In genomic region chr10:119253433-119254174, GRCh38 we compare ENCODE assay signal across 9 cellular contexts. TPM values are rescaled to one million over a fixed set of nuclear protein-coding genes. Genes with fewer than 3 reads are reported as not detected.
A peak's percentile ranks its signal among the peaks of the same experiment; 100 is the strongest.
DNase-seq lines count a peak whose midpoint lies in the region; ATAC-seq and TF ChIP-seq lines count a peak whose summit lies in the region.
"Had no signal": no experiment of that assay in that cellular context is flagged by ENCODE, and none has a peak within 500 bp of the region (broad histone marks: within the 10 kb centered on the region; RNA-seq: fewer than 3 reads in every experiment).

No MANE protein-coding gene starts in this region.

- in situ Hi-C loops in gastrocnemius medialis (cut with MboI; ENCODE audit: low sequenced_read_pairs in 4 of 4) = no loop called here

- H3K36me3 ChIP-seq in gastrocnemius medialis = no peaks in the 10 kb centered on the region

- no peak overlapping the region for H3K4me3 ChIP-seq in gastrocnemius medialis

- peak overlapping the region; percentile 74 to 79 (median 78) for H3K27ac ChIP-seq in gastrocnemius medialis

- peak overlapping the region; percentile 94 for H3K27ac Mint-ChIP-seq in activated T-cell treated with anti-CD3 and anti-CD28 coated beads, Interleukin-2, amount 50 U/mL, for 24 hours
- no peak overlapping the region for H3K27ac Mint-ChIP-seq in activated naive CD8-positive, alpha-beta T cell treated with anti-CD3 and anti-CD28 coated beads, Interleukin-2, amount 10 ng/mL, durations not matched to agents 7 days and 5 days

- H3K4me3 Mint-ChIP-seq in activated T-cell treated with anti-CD3 and anti-CD28 coated beads, Interleukin-2, amount 50 U/mL, for 24 hours = peak overlapping the region; percentile 39
- no peak overlapping the region for H3K4me3 Mint-ChIP-seq in activated naive CD8-positive, alpha-beta T cell treated with anti-CD3 and anti-CD28 coated beads, Interleukin-2, amount 10 ng/mL, durations not matched to agents 7 days and 5 days

- peaks cover 3% of the 10 kb centered on the region for H3K36me3 Mint-ChIP-seq in activated T-cell treated with anti-CD3 and anti-CD28 coated beads, Interleukin-2, amount 50 U/mL, for 24 hours (ENCODE audit: low read depth)
- no peaks in the 10 kb centered on the region for H3K36me3 Mint-ChIP-seq in activated naive CD8-positive, alpha-beta T cell treated with anti-CD3 and anti-CD28 coated beads, Interleukin-2, amount 10 ng/mL, durations not matched to agents 7 days and 5 days

- TF ChIP-seq POLR2A in gastrocnemius medialis (IDR thresholded peaks at IDR 0.05) = peak in 1 of 2 donors; percentile 43

- H3K27me3 ChIP-seq in gastrocnemius medialis = no peaks in the 10 kb centered on the region

- TF ChIP-seq CTCF in gastrocnemius medialis (IDR thresholded peaks at IDR 0.05 in 4 of 5, conservative IDR thresholded peaks at IDR 0.05 in 1 of 5) = no peak

- no peaks in the 10 kb centered on the region for H3K27me3 Mint-ChIP-seq in activated T-cell treated with anti-CD3 and anti-CD28 coated beads, Interleukin-2, amount 50 U/mL, for 24 hours
- no peaks in the 10 kb centered on the region for H3K27me3 Mint-ChIP-seq in activated naive CD8-positive, alpha-beta T cell treated with anti-CD3 and anti-CD28 coated beads, Interleukin-2, amount 10 ng/mL, durations not matched to agents 7 days and 5 days

- ATAC-seq in activated naive CD8-positive, alpha-beta T cell treated with anti-CD3 and anti-CD28 coated beads, Interleukin-2, amount 10 ng/mL, durations not matched to agents 7 days and 5 days (ENCODE audit: low read depth) = peak; percentile 39
- ATAC-seq in left ventricle myocardium superior (peak; percentile 71), gastrocnemius medialis (peak; percentile 70 to 78), HG02623 (IDR thresholded peaks at IDR 0.05; ENCODE audit: unreplicated experiment) (no peak), HG02588 (IDR thresholded peaks at IDR 0.05; ENCODE audit: unreplicated experiment) (no peak)

- no peaks in the 10 kb centered on the region for H3K9me3 Mint-ChIP-seq in activated T-cell treated with anti-CD3 and anti-CD28 coated beads, Interleukin-2, amount 50 U/mL, for 24 hours
- no peaks in the 10 kb centered on the region for H3K9me3 Mint-ChIP-seq in activated naive CD8-positive, alpha-beta T cell treated with anti-CD3 and anti-CD28 coated beads, Interleukin-2, amount 10 ng/mL, durations not matched to agents 7 days and 5 days

- no peaks in the 10 kb centered on the region for H3K9me3 ChIP-seq in gastrocnemius medialis

- peak; percentile 54 for DNase-seq in activated T-cell treated with anti-CD3 and anti-CD28 coated beads, Interleukin-2, amount 50 U/mL, for 24 hours
- DNase-seq in activated T-cell treated with anti-CD3 and anti-CD28 coated beads for 4 hours (no peak), left ventricle myocardium superior (peak; percentile 78), gastrocnemius medialis (peak; percentile 37 to 71), Ammon's horn (ENCODE audit: low spot score) (no peak)
- DNase-seq in activated naive CD8-positive, alpha-beta T cell treated with anti-CD3 and anti-CD28 coated beads, Interleukin-2, amount 10 ng/mL, durations not matched to agents 7 days and 5 days = no peak
- DNase-seq: DND-41 had no signal

- H3K4me1 Mint-ChIP-seq in activated T-cell treated with anti-CD3 and anti-CD28 coated beads, Interleukin-2, amount 50 U/mL, for 24 hours (ENCODE audit: low read depth) = peaks cover 57% of the 10 kb centered on the region
- peaks cover 8% of the 10 kb centered on the region for H3K4me1 Mint-ChIP-seq in activated naive CD8-positive, alpha-beta T cell treated with anti-CD3 and anti-CD28 coated beads, Interleukin-2, amount 10 ng/mL, durations not matched to agents 7 days and 5 days

- intact Hi-C loops in left ventricle myocardium superior (cut with micrococcal nuclease) = no loop called here
- intact Hi-C loops in gastrocnemius medialis (cut with DNase I; ENCODE audit: low total_unique reads) = loop anchor here (5.0 kb wide), 1 partner anchor 36 kb away; no protein-coding TSS in a partner anchor

- H3K4me1 ChIP-seq in gastrocnemius medialis = peaks cover 25 to 62% of the 10 kb centered on the region in 2 donors

- POLR2A ChIA-PET in activated naive CD8-positive, alpha-beta T cell treated with anti-CD3 and anti-CD28 coated beads, Interleukin-2, amount 10 ng/mL, durations not matched to agents 7 days and 5 days (lab: Charles Lee) = no interaction called here

RNA-seq across cellular contexts. Expression of gene GRK5, which starts 46.2 kb away (rescaled TPM):
- total RNA-seq in activated naive CD8-positive, alpha-beta T cell treated with anti-CD3 and anti-CD28 coated beads, Interleukin-2, amount 10 ng/mL, durations not matched to agents 7 days and 5 days = 10 to 100 TPM; 19.6 to 21.8 TPM
- total RNA-seq in left ventricle myocardium superior = 43.4 TPM
- total RNA-seq in gastrocnemius medialis = 10 to 100 TPM in 1 of 4 donors, 1 to 10 TPM in 3; 6.2 to 12.5 (median 9.1) TPM

Comparison
In these comparisons a context has a peak if more than half of its experiments do, and no peak if none do; other contexts are left out.
1. DNase-seq: peak in activated T-cell treated with anti-CD3 and anti-CD28 coated beads, Interleukin-2, amount 50 U/mL, for 24 hours (single experiment), left ventricle myocardium superior (single experiment) and gastrocnemius medialis (2 of 2); none in activated T-cell treated with anti-CD3 and anti-CD28 coated beads for 4 hours (single experiment), activated naive CD8-positive, alpha-beta T cell treated with anti-CD3 and anti-CD28 coated beads, Interleukin-2, amount 10 ng/mL, durations not matched to agents 7 days and 5 days (single experiment) and Ammon's horn (single experiment).
2. ATAC-seq: peak in activated naive CD8-positive, alpha-beta T cell treated with anti-CD3 and anti-CD28 coated beads, Interleukin-2, amount 10 ng/mL, durations not matched to agents 7 days and 5 days (single experiment), left ventricle myocardium superior (single experiment) and gastrocnemius medialis (2 of 2); none in HG02623 (single experiment) and HG02588 (single experiment).